Comparison of ENCODE assay signal across 26 cellular contexts in the genomic region with DNA sequence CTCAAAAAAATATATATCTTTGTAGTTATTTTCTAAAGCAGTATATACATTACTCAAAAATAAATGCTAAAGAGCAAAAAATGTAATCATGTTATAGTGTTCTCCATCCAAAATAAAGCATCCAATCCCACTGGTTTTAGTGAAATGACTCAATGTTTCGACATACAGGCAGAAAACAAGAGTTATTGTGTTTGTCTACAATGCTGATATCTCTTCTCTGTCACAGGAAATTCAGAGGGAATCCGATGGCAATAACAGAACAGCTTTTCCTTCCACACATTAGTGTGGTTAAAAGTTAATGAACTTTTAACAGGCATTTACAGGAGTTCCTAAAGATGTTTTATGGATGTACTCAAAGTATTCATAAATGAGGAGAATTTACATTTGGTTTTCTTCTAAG.
"Had no signal": no experiment of that assay in that cellular context is flagged by ENCODE, and none has a peak within 500 bp of the region (broad histone marks: within the 10 kb centered on the region; RNA-seq: fewer than 3 reads in every experiment).

No MANE protein-coding gene starts in this region.

- H3K27me3 Mint-ChIP-seq: dendritic cell treated with granulocyte-macrophage colony-stimulating factor and Interleukin-4, amounts not matched to agents 40 ng/mL and 50 ng/mL, for 4 days; naive thymus-derived CD4-positive, alpha-beta T cell had no signal

- H3K4me3 ChIP-seq: esophagus muscularis mucosa, gastroesophageal sphincter, heart left ventricle, hepatocyte, left lung, neural progenitor cell, prostate gland, right atrium auricular region, smooth muscle cell, stomach, thyroid gland, vagina had no signal

- DNase-seq: effector memory CD4-positive, alpha-beta T cell; heart left ventricle; kidney; left cardiac atrium; left lung; mesendoderm; midbrain; naive thymus-derived CD4-positive, alpha-beta T cell; stimulated activated CD4-positive, alpha-beta T cell treated with anti-CD3 and anti-CD28 coated beads, Interleukin-12 subunit alpha, Interleukin-12 subunit beta, amount 100 ng/mL, for 4 hours; stimulated activated CD4-positive, alpha-beta T cell treated with anti-CD3 and anti-CD28 coated beads, Interleukin-1b, Interleukin-23, amount 100 ng/mL, for 48 hours; stimulated activated CD4-positive, alpha-beta T cell treated with anti-CD3 and anti-CD28 coated beads, Interleukin-4, amount 100 ng/mL, for 24 hours; stimulated activated naive CD4-positive, alpha-beta T cell treated with Interleukin-2 at 50 U/mL for 16 hours; stomach; thyroid gland; trophoblast cell had no signal

- H3K27ac Mint-ChIP-seq: dendritic cell treated with granulocyte-macrophage colony-stimulating factor and Interleukin-4, amounts not matched to agents 40 ng/mL and 50 ng/mL, for 4 days; nephron; neural progenitor cell had no signal

- H3K4me1 Mint-ChIP-seq: nephron, neural progenitor cell had no signal

- H3K4me3 Mint-ChIP-seq: dendritic cell treated with granulocyte-macrophage colony-stimulating factor and Interleukin-4, amounts not matched to agents 40 ng/mL and 50 ng/mL, for 4 days; naive thymus-derived CD4-positive, alpha-beta T cell; nephron; neural progenitor cell; stimulated activated effector memory CD8-positive, alpha-beta T cell treated with anti-CD3 and anti-CD28 coated beads, Interleukin-12 subunit alpha, Interleukin-12 subunit beta, amount 100 ng/mL, for 72 hours had no signal
